ENCODE assay signal across 11 cellular contexts in the genomic region with DNA sequence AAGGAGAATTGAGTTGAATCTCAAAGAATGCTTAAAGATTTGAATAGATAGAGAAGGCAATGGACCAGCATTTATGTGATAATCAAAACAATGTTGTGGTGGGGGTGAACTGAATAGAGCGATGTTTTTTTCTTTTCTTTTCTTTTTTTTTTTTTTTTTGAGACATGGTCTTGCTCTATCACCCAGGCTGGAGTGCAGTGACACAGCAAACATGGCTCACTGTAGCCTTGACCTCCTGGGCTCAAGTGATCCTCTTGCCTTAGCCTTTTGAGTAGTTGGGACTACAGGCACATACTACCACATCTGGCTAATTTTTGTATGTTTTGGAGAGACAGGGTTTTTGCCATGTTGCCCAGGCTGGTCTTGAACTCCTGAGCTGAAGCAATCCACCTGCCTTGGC. TPM values are rescaled to one million over a fixed set of nuclear protein-coding genes. Genes with fewer than 3 reads are reported as not detected.
DNase-seq lines count a peak whose midpoint lies in the region; ATAC-seq, FAIRE-seq and TF ChIP-seq lines count a peak whose summit lies in the region.
"Not testable (repeated sequence)": the region's sequence is repeated elsewhere in the genome, so short reads cannot be mapped to it uniquely, and the experiment has no call there.
"Had no signal": no experiment of that assay in that cellular context is flagged by ENCODE, and none has a peak within 500 bp of the region (broad histone marks: within the 10 kb centered on the region; RNA-seq: fewer than 3 reads in every experiment).

No MANE protein-coding gene starts in this region.

- not testable (repeated sequence) for H3K36me3 ChIP-seq in PC-3 (ENCODE audit: low read depth, low read length); esophagus squamous epithelium; HepG2 (replicated peaks in 1 of 2; ENCODE audit: control insufficient read depth in 1 of 2, insufficient read depth in 2 of 2, low read length in 2 of 2)

- BruUV-seq in PC-3 (replicated peaks; lab: Mats Ljungman, UMichigan); MCF 10A (replicated peaks; lab: Mats Ljungman, UMichigan); HepG2 (replicated peaks; lab: Mats Ljungman, UMichigan): not testable (repeated sequence)

- not testable (repeated sequence) for H3K9me3 ChIP-seq in PC-3 (ENCODE audit: low read length); esophagus squamous epithelium; HepG2 (ENCODE audit: low read length)

- TF ChIP-seq EP300 in HepG2 (IDR thresholded peaks at IDR 0.05; ENCODE audit: low read depth in 2 of 2, low read length in 2 of 2); HepG2 (CRISPR knock-in tag; IDR thresholded peaks at IDR 0.05; ENCODE audit: borderline replicate concordance): not testable (repeated sequence)

- peak overlapping the region; percentile 96 for H3K4me3 Mint-ChIP-seq in MCF 10A (ENCODE audit: unreplicated experiment)
- not testable (repeated sequence) for H3K4me3 Mint-ChIP-seq in type B pancreatic cell

- CTCF ChIA-PET in PC-3 (lab: Charles Lee); HepG2 (lab: Yijun Ruan, JAX; ENCODE audit: low intra/inter-chr PET ratio, low total read pairs): not testable (repeated sequence)
- CTCF ChIA-PET in MCF 10A (lab: Yijun Ruan, JAX) = interaction anchor here (0.6 to 1.1 kb wide), 4 partner anchors 9 to 43 kb away, joined by 3 to 6 read pairs (median 4); no protein-coding TSS in a partner anchor

- not testable (repeated sequence) for TF ChIP-seq POLR2A in esophagus squamous epithelium (IDR thresholded peaks at IDR 0.05); HepG2 (IDR thresholded peaks at IDR 0.05; ENCODE audit: insufficient read depth in 1 of 2, low read depth in 2 of 2, low read length in 2 of 2)

- peaks cover 17% of the 10 kb centered on the region for H3F3A ChIP-seq in PC-3 (ENCODE audit: low read length, unreplicated experiment)

- peak; percentile 35 for DNase-seq in Caki2 (ENCODE audit: low read depth)
- DNase-seq in PC-3; MCF 10A (ENCODE audit: unreplicated experiment); esophagus squamous epithelium (lab: John Stamatoyannopoulos, UW); HepG2 (ENCODE audit: low spot score); retinal pigment epithelial cell (ENCODE audit: low read depth); type B pancreatic cell (ENCODE audit: extremely low spot score, unreplicated experiment): not testable (repeated sequence)

- H3K4me2 ChIP-seq in PC-3 (ENCODE audit: low read length) = peak overlapping the region; percentile 88
- not testable (repeated sequence) for H3K4me2 ChIP-seq in HepG2 (ENCODE audit: low read depth, low read length)

- not testable (repeated sequence) for H3K27me3 ChIP-seq in PC-3 (ENCODE audit: low read length); esophagus squamous epithelium; HepG2 (ENCODE audit: control insufficient read depth in 1 of 2, insufficient read depth in 2 of 2, low read length in 2 of 2)

- not testable (repeated sequence) for TF ChIP-seq CTCF in PC-3 (conservative IDR thresholded peaks at IDR 0.05; ENCODE audit: low read depth, low read length); MCF 10A (IDR thresholded peaks at IDR 0.05; ENCODE audit: unreplicated experiment); esophagus squamous epithelium (IDR thresholded peaks at IDR 0.05); HepG2 (CRISPR knock-in tag; IDR thresholded peaks at IDR 0.05); retinal pigment epithelial cell (conservative IDR thresholded peaks at IDR 0.05; ENCODE audit: low read depth, low read length); type B pancreatic cell (conservative IDR thresholded peaks at IDR 0.05)

- H3K27me3 Mint-ChIP-seq in MCF 10A (ENCODE audit: insufficient read depth, unreplicated experiment); type B pancreatic cell: not testable (repeated sequence)

- not testable (repeated sequence) for TF ChIP-seq RAD21 in HepG2 (CRISPR knock-in tag; IDR thresholded peaks at IDR 0.05)

- H3K9ac ChIP-seq in PC-3 (ENCODE audit: low read length) = peak overlapping the region; percentile 82
- not testable (repeated sequence) for H3K9ac ChIP-seq in HepG2 (ENCODE audit: insufficient read depth, low read depth, low read length)

- H3K4me1 ChIP-seq in PC-3 (ENCODE audit: insufficient read depth, low read length) (peaks cover 73% of the 10 kb centered on the region), esophagus squamous epithelium (peaks cover 0 to 66% (median 24%) of the 10 kb centered on the region in 3 donors), HepG2 (ENCODE audit: insufficient read depth, low read length) (peaks cover 62% of the 10 kb centered on the region)

- ATAC-seq in PC-3 = not testable (repeated sequence)
- ATAC-seq in HepG2 = 0 out of 3 replicates have a peak, but pooled peaks have one; percentile 19

- POLR2A ChIA-PET in PC-3 (lab: Charles Lee; ENCODE audit: unreplicated experiment); HepG2 (lab: Yijun Ruan, JAX): not testable (repeated sequence)
- POLR2A ChIA-PET in MCF 10A (lab: Yijun Ruan, JAX) = interaction anchor here (1.0 to 3.9 kb wide), 14 partner anchors 8 to 88 kb away, joined by 3 to 68 read pairs (median 9); a partner anchor contains a TSS

- H3K27ac ChIP-seq in PC-3 (ENCODE audit: low read length) = peak overlapping the region; percentile 95
- peak overlapping the region; percentile 76 to 88 (median 81) for H3K27ac ChIP-seq in esophagus squamous epithelium
- not testable (repeated sequence) for H3K27ac ChIP-seq in HepG2 (ENCODE audit: extremely low read length, insufficient read depth, low read length)

- peak overlapping the region; percentile 97 for H3K27ac Mint-ChIP-seq in MCF 10A (ENCODE audit: low read depth, unreplicated experiment)
- peak overlapping the region; percentile 63 for H3K27ac Mint-ChIP-seq in type B pancreatic cell

- peaks cover 38% of the 10 kb centered on the region for H3K36me3 Mint-ChIP-seq in MCF 10A (ENCODE audit: insufficient read depth, unreplicated experiment)
- not testable (repeated sequence) for H3K36me3 Mint-ChIP-seq in type B pancreatic cell

- H2AFZ ChIP-seq in PC-3 (ENCODE audit: low read length); HepG2 (ENCODE audit: low read length): not testable (repeated sequence)

- 87 to 97% methylated on average over 1 of the region's 1 CpG for WGBS in esophagus squamous epithelium, 2 donors
- WGBS in HepG2 (ENCODE audit: low lambda C conversion rate) = 89% methylated on average over 1 of the region's 1 CpG

- in situ Hi-C loops in Caki2 (cut with HindIII; ENCODE audit: low pct_unique_long_range_greater_than_20kb, low sequenced_read_pairs); HepG2 (cut with HindIII; ENCODE audit: extremely low pct_ligation_motif_present, low pct_unique_long_range_greater_than_20kb): not testable (repeated sequence)

- FAIRE-seq in HepG2 (lab: Jason Lieb, UNC) = not testable (repeated sequence)

- not testable (repeated sequence) for H3K9me3 Mint-ChIP-seq in MCF 10A (ENCODE audit: unreplicated experiment); type B pancreatic cell

- H3K4me3 ChIP-seq in PC-3 (ENCODE audit: low read length) = peak overlapping the region; percentile 73
- peak overlapping the region in 3 of 4 donors; percentile 44 to 59 (median 48) for H3K4me3 ChIP-seq in esophagus squamous epithelium
- not testable (repeated sequence) for H3K4me3 ChIP-seq in HepG2 (replicated peaks in 1 of 3; ENCODE audit: insufficient read depth in 1 of 3, low read depth in 2 of 3, low read length in 3 of 3)
- peak overlapping the region; percentile 51 for H3K4me3 ChIP-seq in retinal pigment epithelial cell (ENCODE audit: low read length)

- H4K20me1 ChIP-seq in PC-3 (ENCODE audit: low read length); HepG2 (ENCODE audit: insufficient read depth, low read length): not testable (repeated sequence)

- H3K79me2 ChIP-seq in PC-3 (ENCODE audit: low read length) = peaks cover 52% of the 10 kb centered on the region
- not testable (repeated sequence) for H3K79me2 ChIP-seq in HepG2 (ENCODE audit: insufficient read depth, low read length)

- peaks cover 61% of the 10 kb centered on the region for H3K4me1 Mint-ChIP-seq in MCF 10A (ENCODE audit: insufficient read depth, unreplicated experiment)
- not testable (repeated sequence) for H3K4me1 Mint-ChIP-seq in type B pancreatic cell (ENCODE audit: unreplicated experiment)

- not testable (repeated sequence) for H3K9me2 ChIP-seq in PC-3 (replicated peaks; ENCODE audit: low read length)

- intact Hi-C loops in PC-3 (cut with micrococcal nuclease) (loop anchor here (5.0 kb wide), 1 partner anchor 65 kb away; a partner anchor contains a TSS), MCF 10A (cut with micrococcal nuclease) (loop anchor here (10.0 kb wide), 1 partner anchor 287 kb away; a partner anchor contains a TSS)
- intact Hi-C loops in esophagus squamous epithelium (cut with DNase I); HepG2 (cut with micrococcal nuclease; ENCODE audit: unreplicated experiment): not testable (repeated sequence)

RNA-seq across cellular contexts. Expression of a gene that starts 1.7 kb away (rescaled TPM):
- 119 and 132 TPM in 2 replicates for total RNA-seq in Caki2 (2014; rRNA removed; shearing (Covaris generic); ENCODE audit: low replicate concordance)
- total RNA-seq in PC-3 (2014; rRNA removed) (53.6 and 61.6 TPM in 2 replicates), MCF 10A (2022) (124 and 189 TPM in 2 replicates), esophagus squamous epithelium (100 to 1,000 TPM in 2 of 4 donors, 10 to 100 TPM in 2; 43.7 to 125 (median 98.3) TPM), HepG2 (2016; rRNA removed; fragmentation: Illumina TruSeq; extraction: Trizol) (0.89 and 1.4 TPM in 2 replicates), type B pancreatic cell (ENCODE audit: low replicate concordance) (0.94 and 1.3 TPM in 2 replicates)
- total RNA-seq in HepG2 (2016; cell fraction: cytosol; rRNA removed; fragmentation: Illumina TruSeq; extraction: Trizol; ENCODE audit: low read depth) = 0.30 and 0.44 TPM in 2 replicates
- total RNA-seq in HepG2 (2016; cell fraction: insoluble cytoplasmic fraction; rRNA removed; fragmentation: Illumina TruSeq; extraction: Trizol) = 1.4 TPM in 2 replicates
- total RNA-seq in HepG2 (2016; cell fraction: membrane; rRNA removed; fragmentation: Illumina TruSeq; extraction: Trizol) = 0.72 and 0.74 TPM in 2 replicates
- 0.66 and 0.75 TPM in 2 replicates for total RNA-seq in HepG2 (2016; cell fraction: nucleus; rRNA removed; fragmentation: Illumina TruSeq; extraction: Trizol)
- polyA plus RNA-seq in HepG2 (2011; rRNA removed) = 2.7 and 3.6 TPM in 2 replicates
- polyA plus RNA-seq in HepG2 (2011; cell fraction: cytosol; rRNA removed) = 1.2 and 1.7 TPM in 2 replicates
- 1.4 and 2.7 TPM in 2 replicates for polyA plus RNA-seq in HepG2 (2011; cell fraction: nucleus; rRNA removed)
- 0.31 and 0.44 TPM in 2 replicates for polyA plus RNA-seq in HepG2 (2012)
- polyA plus RNA-seq in HepG2 (2016; cell fraction: cytosol; fragmentation: Illumina TruSeq; extraction: Trizol; ENCODE audit: low read depth) = 0.38 and 0.43 TPM in 2 replicates
- polyA plus RNA-seq in HepG2 (2016; cell fraction: insoluble cytoplasmic fraction; fragmentation: Illumina TruSeq; extraction: Trizol; ENCODE audit: low read depth) = 1.1 and 1.3 TPM in 2 replicates
- 0.60 and 1.1 TPM in 2 replicates for polyA plus RNA-seq in HepG2 (2016; cell fraction: membrane; fragmentation: Illumina TruSeq; extraction: Trizol; ENCODE audit: low read depth)
- polyA plus RNA-seq in HepG2 (2016; cell fraction: nucleus; fragmentation: Illumina TruSeq; extraction: Trizol; ENCODE audit: insufficient read depth, low read depth) = 1.5 and 2.4 TPM in 2 replicates
- polyA minus RNA-seq in HepG2 (2011; rRNA and poly(A)+ RNA removed; ENCODE audit: low replicate concordance) = 0.50 and 22.8 TPM in 2 replicates
- 0.97 and 1.5 TPM in 2 replicates for polyA minus RNA-seq in HepG2 (2011; cell fraction: cytosol; rRNA and poly(A)+ RNA removed)
- 4.1 TPM in 2 replicates for polyA minus RNA-seq in HepG2 (2011; cell fraction: nucleus; rRNA and poly(A)+ RNA removed)
- total RNA-seq: CD8-positive, alpha-beta memory T cell had no signal
- polyA plus RNA-seq: CD8-positive, alpha-beta memory T cell had no signal

RNA-seq across cellular contexts. Expression of a gene that starts 5.0 kb away (rescaled TPM):
- not detected in 2 replicates for total RNA-seq in Caki2 (2014; rRNA removed; shearing (Covaris generic); ENCODE audit: low replicate concordance)
- total RNA-seq in PC-3 (2014; rRNA removed) (0.69 TPM in 1 of 2 replicates, not detected in the other), MCF 10A (2022) (not detected in 2 replicates), esophagus squamous epithelium (1 to 10 TPM in 1 of 4 donors, under 1 TPM in 1, not detected in 2; 0.38 to 2.5 TPM), HepG2 (2016; rRNA removed; fragmentation: Illumina TruSeq; extraction: Trizol) (not detected in 2 replicates), type B pancreatic cell (ENCODE audit: low replicate concordance) (not detected in 2 replicates)
- total RNA-seq in HepG2 (2016; cell fraction: cytosol; rRNA removed; fragmentation: Illumina TruSeq; extraction: Trizol; ENCODE audit: low read depth) = not detected in 2 replicates
- 0.15 TPM in 1 of 2 replicates, not detected in the other for total RNA-seq in HepG2 (2016; cell fraction: insoluble cytoplasmic fraction; rRNA removed; fragmentation: Illumina TruSeq; extraction: Trizol)
- not detected in 2 replicates for total RNA-seq in HepG2 (2016; cell fraction: membrane; rRNA removed; fragmentation: Illumina TruSeq; extraction: Trizol)
- total RNA-seq in HepG2 (2016; cell fraction: nucleus; rRNA removed; fragmentation: Illumina TruSeq; extraction: Trizol) = 0.69 TPM in 1 of 2 replicates, not detected in the other
- not detected in 2 replicates for polyA plus RNA-seq in HepG2 (2011; rRNA removed)
- not detected in 2 replicates for polyA plus RNA-seq in HepG2 (2011; cell fraction: cytosol; rRNA removed)
- 0.19 TPM in 1 of 2 replicates, not detected in the other for polyA plus RNA-seq in HepG2 (2011; cell fraction: nucleus; rRNA removed)
- polyA plus RNA-seq in HepG2 (2012) = not detected in 2 replicates
- not detected in 2 replicates for polyA plus RNA-seq in HepG2 (2016; cell fraction: cytosol; fragmentation: Illumina TruSeq; extraction: Trizol; ENCODE audit: low read depth)
- polyA plus RNA-seq in HepG2 (2016; cell fraction: insoluble cytoplasmic fraction; fragmentation: Illumina TruSeq; extraction: Trizol; ENCODE audit: low read depth) = not detected in 2 replicates
- polyA plus RNA-seq in HepG2 (2016; cell fraction: membrane; fragmentation: Illumina TruSeq; extraction: Trizol; ENCODE audit: low read depth) = not detected in 2 replicates
- polyA plus RNA-seq in HepG2 (2016; cell fraction: nucleus; fragmentation: Illumina TruSeq; extraction: Trizol; ENCODE audit: insufficient read depth, low read depth) = 1.6 TPM in 1 of 2 replicates, not detected in the other
- not detected in 2 replicates for polyA minus RNA-seq in HepG2 (2011; rRNA and poly(A)+ RNA removed; ENCODE audit: low replicate concordance)
- not detected in 2 replicates for polyA minus RNA-seq in HepG2 (2011; cell fraction: cytosol; rRNA and poly(A)+ RNA removed)
- polyA minus RNA-seq in HepG2 (2011; cell fraction: nucleus; rRNA and poly(A)+ RNA removed) = not detected in 2 replicates
- total RNA-seq: A172, HT1080, Right ventricle myocardium superior had no signal
- polyA plus RNA-seq: CD8-positive, alpha-beta memory T cell had no signal

RNA-seq across cellular contexts. Expression of a gene that starts 13.1 kb away (rescaled TPM):
- total RNA-seq in Caki2 (2014; rRNA removed; shearing (Covaris generic); ENCODE audit: low replicate concordance) = 8.1 and 8.9 TPM in 2 replicates
- total RNA-seq in PC-3 (2014; rRNA removed) = 1.6 and 2.9 TPM in 2 replicates
- total RNA-seq in MCF 10A (2022) = 0.93 TPM in 1 of 2 replicates, not detected in the other
- total RNA-seq in esophagus squamous epithelium = 10 to 100 TPM in 2 of 4 donors, 1 to 10 TPM in 2; 2.7 to 17.0 (median 9.5) TPM
- total RNA-seq in HepG2 (2016; rRNA removed; fragmentation: Illumina TruSeq; extraction: Trizol) = 0.38 TPM in 1 of 2 replicates, not detected in the other
- 0.40 and 1.2 TPM in 2 replicates for total RNA-seq in HepG2 (2016; cell fraction: cytosol; rRNA removed; fragmentation: Illumina TruSeq; extraction: Trizol; ENCODE audit: low read depth)
- 0.34 and 0.41 TPM in 2 replicates for total RNA-seq in HepG2 (2016; cell fraction: insoluble cytoplasmic fraction; rRNA removed; fragmentation: Illumina TruSeq; extraction: Trizol)
- total RNA-seq in HepG2 (2016; cell fraction: membrane; rRNA removed; fragmentation: Illumina TruSeq; extraction: Trizol) = 0.52 and 0.62 TPM in 2 replicates
- 0.78 and 0.81 TPM in 2 replicates for total RNA-seq in HepG2 (2016; cell fraction: nucleus; rRNA removed; fragmentation: Illumina TruSeq; extraction: Trizol)
- 0.58 and 0.67 TPM in 2 replicates for polyA plus RNA-seq in HepG2 (2011; rRNA removed)
- polyA plus RNA-seq in HepG2 (2011; cell fraction: cytosol; rRNA removed) = 0.15 and 0.19 TPM in 2 replicates
- 1.1 and 1.8 TPM in 2 replicates for polyA plus RNA-seq in HepG2 (2011; cell fraction: nucleus; rRNA removed)
- 0.72 and 1.4 TPM in 2 replicates for polyA plus RNA-seq in HepG2 (2012)
- polyA plus RNA-seq in HepG2 (2016; cell fraction: cytosol; fragmentation: Illumina TruSeq; extraction: Trizol; ENCODE audit: low read depth) = not detected in 2 replicates
- polyA plus RNA-seq in HepG2 (2016; cell fraction: insoluble cytoplasmic fraction; fragmentation: Illumina TruSeq; extraction: Trizol; ENCODE audit: low read depth) = 0.40 and 0.53 TPM in 2 replicates
- polyA plus RNA-seq in HepG2 (2016; cell fraction: membrane; fragmentation: Illumina TruSeq; extraction: Trizol; ENCODE audit: low read depth) = not detected in 2 replicates
- 2.3 and 2.8 TPM in 2 replicates for polyA plus RNA-seq in HepG2 (2016; cell fraction: nucleus; fragmentation: Illumina TruSeq; extraction: Trizol; ENCODE audit: insufficient read depth, low read depth)
- 0.28 and 0.40 TPM in 2 replicates for polyA minus RNA-seq in HepG2 (2011; rRNA and poly(A)+ RNA removed; ENCODE audit: low replicate concordance)
- polyA minus RNA-seq in HepG2 (2011; cell fraction: cytosol; rRNA and poly(A)+ RNA removed) = not detected in 2 replicates
- 2.7 and 4.0 TPM in 2 replicates for polyA minus RNA-seq in HepG2 (2011; cell fraction: nucleus; rRNA and poly(A)+ RNA removed)
- total RNA-seq in type B pancreatic cell (ENCODE audit: low replicate concordance) = 2.2 and 2.7 TPM in 2 replicates

Comparison
In these comparisons a context has a peak if more than half of its experiments do, and no peak if none do; other contexts are left out.
1. RNA of a gene that starts 1.7 kb away (total RNA-seq): 124 to 189 TPM in MCF 10A, 119 to 132 TPM in Caki2, 43.7 to 125 TPM in esophagus squamous epithelium and 53.6 to 61.6 TPM in PC-3; 0.94 to 1.3 TPM in type B pancreatic cell and 0.30 to 1.4 TPM in HepG2; every median in the first group is over 10 times any median in the second.